ENCODE assay signal across 9 cellular contexts in genomic region chr9:137605146-137606004, GRCh38. TPM values are rescaled to one million over a fixed set of nuclear protein-coding genes. Genes with fewer than 3 reads are reported as not detected.
DNase-seq lines count a peak whose midpoint lies in the region; ATAC-seq, FAIRE-seq and TF ChIP-seq lines count a peak whose summit lies in the region.
"Had no signal": no experiment of that assay in that cellular context is flagged by ENCODE, and none has a peak within 500 bp of the region (broad histone marks: within the 10 kb centered on the region; RNA-seq: fewer than 3 reads in every experiment).

Gene ARRDC1 (plus strand): TSS chr9:137605686. CDS start chr9:137605718, 32 bp downstream.

- in situ Hi-C loops in T47D (cut with HindIII; ENCODE audit: low pct_unique_long_range_greater_than_20kb, low sequenced_read_pairs): no loop called here

- 1% methylated on average over 51 to 109 of the region's 109 CpGs for WGBS in small intestine, 3 donors

- peak within 1 kb of the TSS; percentile 79 to 92 for H3K4me3 ChIP-seq in small intestine (ENCODE audit: low read depth in 1 of 2, low read length in 2 of 2)

- H3K4me1 ChIP-seq in small intestine (ENCODE audit: control insufficient read depth in 2 of 2, insufficient read depth in 1 of 2, low read depth in 1 of 2, low read length in 1 of 2): peaks cover 3 to 5% of the 10 kb centered on the region in 2 donors

- DNase-seq in NCI-H187 (lab: John Stamatoyannopoulos, UW) (peak; percentile 48 to 84), NCI-H187 treated with DMSO at 0.1 percent for 48 hours (lab: John Stamatoyannopoulos, UW) (no peak), NCI-H2171 treated with DMSO at 0.1 percent for 48 hours (lab: John Stamatoyannopoulos, UW) (peak; percentile 89), T47D (ENCODE audit: low read depth in 1 of 2, low spot score in 1 of 2) (peak; percentile 80 to 99), iPS-NIHi11 (ENCODE audit: low spot score) (peak; percentile 96), small intestine (peak; percentile 93)

- peak; percentile 63 for ATAC-seq in HG03025 (IDR thresholded peaks at IDR 0.05; ENCODE audit: low FRiP score, unreplicated experiment)

- H3K36me3 ChIP-seq in small intestine (ENCODE audit: control insufficient read depth in 2 of 2, insufficient read depth in 2 of 2, low read length in 2 of 2): no peaks in the 10 kb centered on the region

- TF ChIP-seq CTCF in VCaP (conservative IDR thresholded peaks at IDR 0.05): no peak

- H3K27me3 ChIP-seq in small intestine (ENCODE audit: control insufficient read depth in 2 of 2, insufficient read depth in 2 of 2, low read length in 2 of 2): no peaks in the 10 kb centered on the region

- no peak for FAIRE-seq in small intestine (lab: Jason Lieb, UNC)
- FAIRE-seq: G401.6 had no signal

- H3K9me3 ChIP-seq in small intestine (ENCODE audit: control insufficient read depth, low read depth): no peaks in the 10 kb centered on the region

- H3K27ac ChIP-seq in VCaP (peak within 1 kb of the TSS; percentile 95), small intestine (ENCODE audit: low read depth in 1 of 2, low read length in 1 of 2) (peak within 1 kb of the TSS; percentile 97 to 99)

RNA-seq across cellular contexts. Expression of gene ARRDC1, which starts in this region (rescaled TPM):
- 100 to 1,000 TPM in 2 of 3 donors, 10 to 100 TPM in 1; 68.1 to 236 (median 179) TPM for polyA plus RNA-seq in small intestine
